In the genomic region with DNA sequence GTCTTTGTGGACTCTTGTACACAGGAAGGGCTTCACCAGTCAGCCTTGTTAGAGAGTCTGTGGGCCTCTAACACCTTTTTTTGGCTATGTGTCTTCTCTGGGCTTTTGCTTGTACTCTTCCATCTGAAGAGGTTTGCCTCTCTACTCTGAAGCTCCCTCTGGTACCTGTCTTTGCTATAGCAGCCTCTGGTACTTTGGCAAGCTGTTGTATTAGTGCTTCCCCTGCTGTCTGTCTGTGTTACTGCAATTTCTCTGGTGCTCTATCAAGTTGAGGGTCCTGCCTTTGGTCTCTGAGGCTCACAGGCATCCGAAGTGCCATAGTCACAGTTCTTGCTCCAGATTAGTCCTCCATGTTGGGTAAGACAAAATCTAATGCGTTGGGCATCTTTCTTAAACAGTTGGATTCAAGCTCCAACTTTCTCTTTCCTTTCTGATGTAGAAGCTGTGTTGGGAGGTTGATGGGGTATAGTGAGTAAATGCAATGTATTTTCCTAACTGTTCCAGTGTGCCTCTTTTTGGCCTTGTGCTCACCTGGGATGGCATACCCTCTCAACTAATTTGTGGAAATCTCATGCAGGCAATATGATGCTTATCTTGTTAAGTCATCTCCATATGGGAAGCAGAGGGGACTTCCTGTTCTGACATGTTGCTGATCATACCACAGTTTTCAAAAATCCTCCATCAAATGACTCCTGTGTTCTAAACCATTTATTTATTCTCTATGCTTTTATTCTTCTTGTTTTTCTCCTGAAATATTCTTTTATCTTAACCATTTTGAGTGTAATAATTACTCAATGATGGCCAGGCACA, we compare ENCODE assay signal across 8 cellular contexts.
DNase-seq lines count a peak whose midpoint lies in the region; ATAC-seq lines count a peak whose summit lies in the region.

No MANE protein-coding gene starts in this region.

- no peak overlapping the region for H3K4me3 Mint-ChIP-seq in stimulated activated naive B cell treated with anti-CD40 and anti-IgM and Interleukin-4, amounts not matched to agents 10 μg/mL and 1 μg/mL and 100 μg/mL, for 72 hours

- peaks cover 61 to 71% of the 10 kb centered on the region in 2 donors for H3K36me3 Mint-ChIP-seq in stimulated activated naive B cell treated with anti-CD40 and anti-IgM and Interleukin-4, amounts not matched to agents 10 μg/mL and 1 μg/mL and 100 μg/mL, for 72 hours

- H3K9me3 Mint-ChIP-seq in stimulated activated naive B cell treated with anti-CD40 and anti-IgM and Interleukin-4, amounts not matched to agents 10 μg/mL and 1 μg/mL and 100 μg/mL, for 72 hours, result peaks cover 5 to 11% of the 10 kb centered on the region in 2 donors

- ATAC-seq in GM21515 (IDR thresholded peaks at IDR 0.05; ENCODE audit: unreplicated experiment), result peak; percentile 73
- peak; percentile 73 to 82 for ATAC-seq in activated CD4-positive, CD25-positive, alpha-beta regulatory T cell treated with anti-CD3 and anti-CD28 coated beads, Interleukin-2, amount 50 U/mL, for 24 hours
- ATAC-seq in stimulated activated naive B cell treated with anti-CD40 and anti-IgM and Interleukin-4, amounts not matched to agents 10 μg/mL and 1 μg/mL and 100 μg/mL, for 72 hours (replicated peaks), result peak; percentile 78 to 89

- peak overlapping the region; percentile 72 for H3K27ac Mint-ChIP-seq in stimulated activated naive B cell treated with anti-CD40 and anti-IgM and Interleukin-4, amounts not matched to agents 10 μg/mL and 1 μg/mL and 100 μg/mL, for 72 hours

- DNase-seq in SKM-1 treated with dmso at 0.1 percent for 144 hours (lab: John Stamatoyannopoulos, UW; ENCODE audit: unreplicated experiment) (peak; percentile 14), SKM-1 (lab: John Stamatoyannopoulos, UW; ENCODE audit: unreplicated experiment) (no peak), NCI-H1436 treated with DMSO at 0.1 percent for 48 hours (lab: John Stamatoyannopoulos, UW) (peak; percentile 5), glomerular visceral epithelial cell (ENCODE audit: extremely low spot score) (peak; percentile 21), NCI-H187 treated with DMSO at 0.1 percent for 48 hours (lab: John Stamatoyannopoulos, UW) (no peak)
- DNase-seq in stimulated activated naive B cell treated with anti-CD40 and anti-IgM and Interleukin-4, amounts not matched to agents 10 μg/mL and 1 μg/mL and 100 μg/mL, for 72 hours, result peak; percentile 31

- H3K27me3 Mint-ChIP-seq in stimulated activated naive B cell treated with anti-CD40 and anti-IgM and Interleukin-4, amounts not matched to agents 10 μg/mL and 1 μg/mL and 100 μg/mL, for 72 hours, result no peaks in the 10 kb centered on the region

- H3K4me1 Mint-ChIP-seq in stimulated activated naive B cell treated with anti-CD40 and anti-IgM and Interleukin-4, amounts not matched to agents 10 μg/mL and 1 μg/mL and 100 μg/mL, for 72 hours, result peaks cover 34 to 57% of the 10 kb centered on the region in 2 donors

Comparison
In these comparisons a context has a peak if more than half of its experiments do, and no peak if none do; other contexts are left out.
1. DNase-seq: peak in SKM-1 treated with dmso at 0.1 percent for 144 hours (single experiment), NCI-H1436 treated with DMSO at 0.1 percent for 48 hours (single experiment), glomerular visceral epithelial cell (single experiment) and stimulated activated naive B cell treated with anti-CD40 and anti-IgM and Interleukin-4, amounts not matched to agents 10 μg/mL and 1 μg/mL and 100 μg/mL, for 72 hours (single experiment); none in SKM-1 (single experiment) and NCI-H187 treated with DMSO at 0.1 percent for 48 hours (single experiment).
2. Peak in every context shown above with its lines, with median percentiles within 50 percentile points of each other: ATAC-seq.